In the genomic region with DNA sequence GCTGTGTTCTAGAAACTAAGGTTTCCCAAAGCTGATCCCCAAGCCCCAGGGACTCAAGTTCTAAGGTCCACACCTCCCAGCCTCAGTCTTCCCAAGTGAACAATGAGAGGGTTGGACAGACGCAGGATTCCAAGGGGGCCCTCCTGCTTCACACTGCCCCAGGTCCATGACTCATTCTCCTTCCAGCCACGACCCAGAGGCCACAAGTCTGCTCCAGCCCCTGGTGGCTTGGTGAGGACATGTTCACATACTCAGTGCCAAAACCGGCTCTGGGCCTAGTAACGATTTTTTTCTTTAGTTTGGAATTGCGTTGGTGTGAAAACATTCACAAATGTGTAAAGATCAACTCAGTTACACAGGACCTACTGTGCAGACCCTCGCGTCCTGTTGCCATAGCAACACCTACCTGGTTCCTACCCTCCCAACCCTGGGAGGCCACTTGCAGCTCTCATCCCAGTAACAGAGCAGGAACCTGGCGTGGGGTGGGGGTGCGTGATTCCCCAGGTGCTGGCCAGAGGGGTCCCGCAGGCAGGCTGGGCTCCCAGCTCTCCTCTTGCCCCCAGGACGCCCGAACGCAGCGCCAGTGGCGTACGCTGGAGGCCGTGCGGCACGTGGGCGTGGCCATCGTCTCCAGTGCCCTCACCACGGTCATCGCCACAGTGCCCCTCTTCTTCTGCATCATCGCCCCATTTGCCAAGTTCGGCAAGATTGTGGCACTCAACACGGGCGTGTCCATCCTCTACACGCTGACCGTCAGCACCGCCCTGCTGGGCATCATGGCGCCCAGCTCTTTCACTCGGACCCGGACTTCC, we compare ENCODE assay signal across 1 cellular context.
TF ChIP-seq lines count a peak whose summit lies in the region.

No MANE protein-coding gene starts in this region.

TF ChIP-seq in HCT116, 20 proteins besides CTCF, POLR2A, EP300 and RAD21 (continued from another document):
- TF ChIP-seq REST (IDR thresholded peaks at IDR 0.05; ENCODE audit: low read depth), result no peak
- TF ChIP-seq TCF7L2 (IDR thresholded peaks at IDR 0.05; ENCODE audit: borderline replicate concordance, extremely low read depth, insufficient read depth, insufficient read length), result no peak
- TF ChIP-seq ELF1 (IDR thresholded peaks at IDR 0.05; ENCODE audit: borderline replicate concordance, low read depth), result no peak
- no peak for TF ChIP-seq EZH2phosphoT487 (IDR thresholded peaks at IDR 0.05; ENCODE audit: borderline replicate concordance)
- no peak for TF ChIP-seq ZBTB33 (IDR thresholded peaks at IDR 0.05; ENCODE audit: extremely low read depth, insufficient replicate concordance, low read length)
- TF ChIP-seq CEBPB (IDR thresholded peaks at IDR 0.05; ENCODE audit: low read depth), result no peak
- no peak for TF ChIP-seq ZFX (IDR thresholded peaks at IDR 0.05)
- no peak for TF ChIP-seq EZH2 (IDR thresholded peaks at IDR 0.05)
- TF ChIP-seq FOSL1 (IDR thresholded peaks at IDR 0.05; ENCODE audit: low read depth), result no peak
- no peak for TF ChIP-seq SRF (IDR thresholded peaks at IDR 0.05; ENCODE audit: low read depth)
- TF ChIP-seq JUND (IDR thresholded peaks at IDR 0.05), result no peak
- no peak for TF ChIP-seq YY1 (IDR thresholded peaks at IDR 0.05; ENCODE audit: extremely low read depth, insufficient replicate concordance, low read depth, low read length)
